In genomic region chr9:95529910-95530309, GRCh38 we compare ENCODE assay signal across 30 cellular contexts.
"Had no signal": no experiment of that assay in that cellular context is flagged by ENCODE, and none has a peak within 500 bp of the region (broad histone marks: within the 10 kb centered on the region; RNA-seq: fewer than 3 reads in every experiment).

No MANE protein-coding gene starts in this region.

- H3K27ac ChIP-seq: ascending aorta, cardiac muscle cell, VCaP had no signal

- ATAC-seq: activated CD8-positive, alpha-beta T cell treated with anti-CD3 and anti-CD28 coated beads for 36 hours; activated naive CD4-positive, alpha-beta T cell treated with anti-CD3 and anti-CD28 coated beads, Interleukin-2, amount 50 U/mL, for 72 hours; activated T-cell treated with anti-CD3 and anti-CD28 coated beads, Interleukin-2, amount 50 U/mL, for 4 hours; activated T-cell treated with anti-CD3 and anti-CD28 coated beads, Interleukin-2, amount 50 U/mL, for 72 hours; activated T-helper 17 cell treated with anti-CD3 and anti-CD28 coated beads, Interleukin-2, amount 50 U/mL, for 72 hours; T-cell had no signal

- FAIRE-seq: bronchial epithelial cell, TTC549 had no signal

- DNase-seq: activated B cell treated with CpG ODN at 0.5 μM for 24 hours; activated CD4-positive, alpha-beta memory T cell treated with anti-CD3 and anti-CD28 coated beads for 36 hours; activated CD4-positive, alpha-beta T cell treated with anti-CD3 and anti-CD28 coated beads for 4 hours; activated CD4-positive, alpha-beta T cell treated with anti-CD3 and anti-CD28 coated beads, Interleukin-2, amount 10 ng/mL, durations not matched to agents 24 days and 14 days; activated CD4-positive, alpha-beta T cell treated with anti-CD3 and anti-CD28 coated beads, Interleukin-2, amount 50 U/mL, for 1 hour; activated CD4-positive, alpha-beta T cell treated with anti-CD3 and anti-CD28 coated beads, Interleukin-2, amount 50 U/mL, for 4 hours; activated CD4-positive, CD25-positive, alpha-beta regulatory T cell treated with anti-CD3 and anti-CD28 coated beads, Interleukin-2, amount 50 U/mL, for 72 hours; activated CD8-positive, alpha-beta memory T cell treated with anti-CD3 and anti-CD28 coated beads, Interleukin-2, amount 50 U/mL, for 4 hours; activated CD8-positive, alpha-beta T cell treated with anti-CD3 and anti-CD28 coated beads for 36 hours; activated effector memory CD4-positive, alpha-beta T cell treated with anti-CD3 and anti-CD28 coated beads, Interleukin-2, amount 50 U/mL, for 16 hours; activated gamma-delta T cell treated with Interleukin-2 at 50 U/mL for 16 hours; activated naive CD4-positive, alpha-beta T cell; activated naive CD4-positive, alpha-beta T cell treated with anti-CD3 and anti-CD28 coated beads for 36 hours; activated naive CD4-positive, alpha-beta T cell treated with anti-CD3 and anti-CD28 coated beads, Interleukin-2, amount 50 U/mL, for 16 hours; activated naive CD8-positive, alpha-beta T cell treated with anti-CD3 and anti-CD28 coated beads for 36 hours; activated T-cell treated with anti-CD3 and anti-CD28 coated beads for 4 hours; activated T-cell treated with anti-CD3 and anti-CD28 coated beads, Interleukin-2, amount 50 U/mL, for 1 hour; activated T-cell treated with anti-CD3 and anti-CD28 coated beads, Interleukin-2, amount 50 U/mL, for 4 hours; activated T-cell treated with anti-CD3 and anti-CD28 coated beads, Interleukin-2, amount 50 U/mL, for 72 hours; cerebellar nuclear complex; T-cell; T-helper 2 cell; T-helper 9 cell had no signal

- H3K27me3 ChIP-seq: ascending aorta, cardiac muscle cell had no signal

- H3K9me3 ChIP-seq: ascending aorta had no signal

- H3K4me1 ChIP-seq: ascending aorta had no signal

- H3K4me3 ChIP-seq: ascending aorta, cardiac muscle cell had no signal

- H3K36me3 ChIP-seq: ascending aorta, cardiac muscle cell had no signal
